8 cellular contexts compared by ENCODE assay signal in genomic region chr3:179347383-179348194, GRCh38. TPM values are rescaled to one million over a fixed set of nuclear protein-coding genes. Genes with fewer than 3 reads are reported as not detected.
DNase-seq lines count a peak whose midpoint lies in the region; ATAC-seq lines count a peak whose summit lies in the region.

Gene MFN1, plus strand, starts transcription at chr3:179347709. Its CDS starts 1,143 bp downstream, at chr3:179348852.

- peak within 1 kb of the TSS; percentile 92 to 97 for H3K27ac Mint-ChIP-seq in activated naive CD4-positive, alpha-beta T cell treated with anti-CD3 and anti-CD28 coated beads, Interleukin-2, amount 50 U/mL, for 72 hours

- peak; percentile 92 for ATAC-seq in HG02610 (IDR thresholded peaks at IDR 0.05; ENCODE audit: unreplicated experiment)
- peak; percentile 97 for ATAC-seq in activated naive CD4-positive, alpha-beta T cell treated with anti-CD3 and anti-CD28 coated beads, Interleukin-2, amount 50 U/mL, for 72 hours

- peak within 1 kb of the TSS; percentile 95 for H3K4me3 ChIP-seq in GM08714 (ENCODE audit: low read length)

- no peaks in the 10 kb centered on the region for H3K9me3 Mint-ChIP-seq in activated naive CD4-positive, alpha-beta T cell treated with anti-CD3 and anti-CD28 coated beads, Interleukin-2, amount 50 U/mL, for 72 hours

- peaks cover 7 to 11% of the 10 kb centered on the region in 2 donors for H3K36me3 Mint-ChIP-seq in activated naive CD4-positive, alpha-beta T cell treated with anti-CD3 and anti-CD28 coated beads, Interleukin-2, amount 50 U/mL, for 72 hours

- DNase-seq in NCI-H1092 treated with DMSO at 0.1 percent for 48 hours (lab: John Stamatoyannopoulos, UW) (peak; percentile 95), SKM-1 (lab: John Stamatoyannopoulos, UW; ENCODE audit: unreplicated experiment) (peak; percentile 90), glomerular endothelial cell (ENCODE audit: extremely low read depth, low read depth, low spot score) (peak; percentile 80), occipital lobe (lab: John Stamatoyannopoulos, UW) (peak; percentile 94)
- DNase-seq in activated naive CD4-positive, alpha-beta T cell treated with anti-CD3 and anti-CD28 coated beads, Interleukin-2, amount 50 U/mL, for 72 hours (ENCODE audit: low spot score in 2 of 2): peak; percentile 80 to 92

- H3K27ac ChIP-seq in temporal lobe (ENCODE audit: low read depth, low read length): peak within 1 kb of the TSS; percentile 10

RNA-seq across cellular contexts. Expression of gene MFN1, which starts in this region (rescaled TPM):
- total RNA-seq in activated naive CD4-positive, alpha-beta T cell treated with anti-CD3 and anti-CD28 coated beads, Interleukin-2, amount 50 U/mL, for 72 hours: 10 to 100 TPM; 33.2 to 43.9 TPM
- total RNA-seq in glomerular endothelial cell (20.6 and 22.5 TPM in 2 replicates), occipital lobe (125 TPM), temporal lobe (61.7 TPM)

Comparison
In these comparisons a context has a peak if more than half of its experiments do, and no peak if none do; other contexts are left out.
1. Peak in every context shown above with its lines: DNase-seq, ATAC-seq, H3K4me3 ChIP-seq and H3K27ac ChIP-seq.